8 cellular contexts compared by ENCODE assay signal in the genomic region with DNA sequence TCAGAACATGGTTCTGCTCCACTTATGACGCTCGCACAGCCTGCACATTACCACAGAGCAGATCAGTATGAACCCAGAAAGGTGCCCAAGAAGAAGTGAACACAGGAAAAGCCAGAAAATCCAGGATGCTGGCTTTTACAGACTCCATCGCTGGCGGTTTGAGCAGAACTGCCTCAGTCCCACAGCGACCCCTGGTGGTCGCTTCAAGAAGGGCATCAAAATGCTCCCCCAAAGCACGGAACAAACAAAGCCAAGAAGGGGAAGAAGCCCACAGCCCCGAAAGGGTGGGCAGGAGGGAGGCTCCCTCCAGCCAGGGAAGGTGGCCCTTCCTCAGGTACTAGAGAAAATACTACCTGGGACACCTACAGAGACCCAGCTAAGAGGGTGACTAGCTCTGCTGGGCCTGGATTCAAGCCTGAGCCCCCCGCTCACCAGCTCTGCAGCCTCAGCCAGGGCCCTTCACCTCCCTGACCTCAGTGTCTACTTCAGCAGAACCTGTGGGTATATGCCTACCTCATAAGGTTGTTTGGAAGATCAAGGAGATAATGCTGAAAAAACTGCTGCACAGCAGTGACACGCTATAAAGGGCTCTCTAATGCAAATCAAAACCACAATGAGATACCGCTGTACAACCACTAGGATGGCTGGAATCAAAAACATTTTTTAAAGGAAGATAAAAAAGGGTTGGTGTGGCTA.
DNase-seq lines count a peak whose midpoint lies in the region; ATAC-seq and TF ChIP-seq lines count a peak whose summit lies in the region.

No MANE protein-coding gene starts in this region.

- in situ Hi-C loops in astrocyte of the cerebellum (cut with HindIII; ENCODE audit: low sequenced_read_pairs) = no loop called here

- CTCF ChIA-PET in HEK293 (lab: Yijun Ruan, JAX) = interaction anchor here (0.7 to 2.1 kb wide), 4 partner anchors 14 to 164 kb away, joined by 3 to 5 read pairs (median 3); no protein-coding TSS in a partner anchor

- TF ChIP-seq CTCF in CD14-positive monocyte (IDR thresholded peaks at IDR 0.05) (peak; percentile 92), HEK293 (tag by site-specific recombination; IDR thresholded peaks at IDR 0.05) (0 out of 2 replicates have a peak, but pooled peaks have one; percentile 32), astrocyte of the cerebellum (IDR thresholded peaks at IDR 0.05; ENCODE audit: low read depth, low read length, missing control alignments) (peak; percentile 74), lower lobe of right lung (IDR thresholded peaks at IDR 0.05) (peak; percentile 71)

- H3K4me3 ChIP-seq in HEK293 (ENCODE audit: low read depth, low read length) = no peak overlapping the region
- no peak overlapping the region for H3K4me3 ChIP-seq in astrocyte of the cerebellum (ENCODE audit: low read depth, low read length)
- no peak overlapping the region for H3K4me3 ChIP-seq in lower lobe of right lung

- no peaks in the 10 kb centered on the region for H3K9me3 ChIP-seq in HEK293 (ENCODE audit: control insufficient read depth, insufficient read depth, low read depth, low read length)
- H3K9me3 ChIP-seq in lower lobe of right lung = peaks cover 10% of the 10 kb centered on the region

- H3K36me3 ChIP-seq in HEK293 (ENCODE audit: control insufficient read depth in 2 of 2, insufficient read depth in 1 of 2, low read length in 2 of 2) = peaks cover 3 to 80% of the 10 kb centered on the region in 2 experiments; a peak in 1 of 3 replicates
- H3K36me3 ChIP-seq in lower lobe of right lung = peaks cover 71% of the 10 kb centered on the region

- no peaks in the 10 kb centered on the region for H3K27me3 Mint-ChIP-seq in CD14-positive monocyte (ENCODE audit: low read depth in 3 of 3)

- POLR2A ChIA-PET in HEK293 (lab: Yijun Ruan, JAX) = no interaction called here

- H3K27me3 ChIP-seq in lower lobe of right lung (ENCODE audit: low read depth) = no peaks in the 10 kb centered on the region

- H3K4me1 ChIP-seq in HEK293 (ENCODE audit: control insufficient read depth, insufficient read depth, low read length) = no peaks in the 10 kb centered on the region
- peaks cover 19% of the 10 kb centered on the region for H3K4me1 ChIP-seq in lower lobe of right lung

- H3K27ac ChIP-seq in HEK293 (ENCODE audit: extremely low read depth, low read depth, low read length) = no peak overlapping the region
- no peak overlapping the region for H3K27ac ChIP-seq in lower lobe of right lung

- peaks cover 71 to 75% of the 10 kb centered on the region in 2 donors for H3K36me3 Mint-ChIP-seq in CD14-positive monocyte

- no peak for DNase-seq in CD14-positive monocyte (ENCODE audit: low spot score)
- DNase-seq in astrocyte of the cerebellum (ENCODE audit: low read depth) = no peak
- no peak for DNase-seq in lower lobe of right lung
- DNase-seq in GOT3 (lab: John Stamatoyannopoulos, UW) = no peak
- no peak for DNase-seq in mucosa of gallbladder (ENCODE audit: low spot score)

- H3K4me3 Mint-ChIP-seq in CD14-positive monocyte = no peak overlapping the region

- no peak for ATAC-seq in lower lobe of right lung
- ATAC-seq in GM21528 (IDR thresholded peaks at IDR 0.05; ENCODE audit: low FRiP score, unreplicated experiment) = no peak
- no peak for ATAC-seq in HG03159 (IDR thresholded peaks at IDR 0.05; ENCODE audit: unreplicated experiment)

- H3K4me1 Mint-ChIP-seq in CD14-positive monocyte = peaks cover 28% of the 10 kb centered on the region

- intact Hi-C loops in CD14-positive monocyte (cut with micrococcal nuclease) (loop anchor here in 1 of 2 donors (10.0 kb wide), 1 partner anchor 75 kb away; no protein-coding TSS in a partner anchor), lower lobe of right lung (cut with DNase I) (no loop called here)

- peaks cover 32 to 42% (median 34%) of the 10 kb centered on the region in 7 donors for H3K9me3 Mint-ChIP-seq in CD14-positive monocyte

- H3K27ac Mint-ChIP-seq in CD14-positive monocyte = peak overlapping the region in 2 of 7 donors; percentile 4 to 8

TF ChIP-seq in HEK293, 187 proteins besides CTCF, POLR2A, EP300 and RAD21:
- TF ChIP-seq SETDB1 (IDR thresholded peaks at IDR 0.05; ENCODE audit: insufficient read length, low read length) = peak; percentile 11
- TF ChIP-seq ZNF2 (tag by site-specific recombination; IDR thresholded peaks at IDR 0.05) = peak; percentile 99
- no peak for TF ChIP-seq ZNF600 (tag by site-specific recombination; IDR thresholded peaks at IDR 0.05)

Comparison
In these comparisons a context has a peak if more than half of its experiments do, and no peak if none do; other contexts are left out.
1. CTCF ChIP-seq: peak in every context shown above with its lines; median percentile 92 in CD14-positive monocyte; 74 in astrocyte of the cerebellum; 71 in lower lobe of right lung; 32 in HEK293.